ENCODE assay signal across 19 cellular contexts in genomic region chr3:53264718-53265117, GRCh38. TPM values are rescaled to one million over a fixed set of nuclear protein-coding genes. Genes with fewer than 3 reads are reported as not detected.
DNase-seq lines count a peak whose midpoint lies in the region; TF ChIP-seq lines count a peak whose summit lies in the region.
"Had no signal": no experiment of that assay in that cellular context is flagged by ENCODE, and none has a peak within 500 bp of the region (broad histone marks: within the 10 kb centered on the region; RNA-seq: fewer than 3 reads in every experiment).

No MANE protein-coding gene starts in this region.

- H3K9ac ChIP-seq in mammary epithelial cell (ENCODE audit: insufficient read depth, low read length) = no peak overlapping the region
- H3K9ac ChIP-seq: BLaER1 treated with 17β-estradiol and CSF1 and Interleukin-3, amounts not matched to agents 10 nM and 100 nM had no signal

- no peaks in the 10 kb centered on the region for H3K9me3 ChIP-seq in mammary epithelial cell (replicated peaks; ENCODE audit: insufficient read depth, low read length)
- H3K9me3 ChIP-seq in breast epithelium = no peaks in the 10 kb centered on the region
- H3K9me3 ChIP-seq in esophagus squamous epithelium = no peaks in the 10 kb centered on the region
- H3K9me3 ChIP-seq: BLaER1 treated with 17β-estradiol and CSF1 and Interleukin-3, amounts not matched to agents 10 nM and 100 nM; thoracic aorta had no signal

- in situ Hi-C loops in mammary epithelial cell (cut with MboI; ENCODE audit: low sequenced_read_pairs in 2 of 2) = no loop called here

- H4K20me1 ChIP-seq in mammary epithelial cell (ENCODE audit: insufficient read depth, low read length) = no peaks in the 10 kb centered on the region
- H4K20me1 ChIP-seq: BLaER1 treated with 17β-estradiol and CSF1 and Interleukin-3, amounts not matched to agents 10 nM and 100 nM had no signal

- 89% methylated on average over 3 of the region's 3 CpGs for WGBS in mammary epithelial cell (ENCODE audit: low coverage, missing lambda C conversion rate)
- 39 to 70% methylated on average over 1 to 2 of the region's 3 CpGs for WGBS in esophagus squamous epithelium, 2 donors

- H3K4me3 ChIP-seq in mammary epithelial cell (replicated peaks in 1 of 3; ENCODE audit: insufficient read depth in 1 of 3, low read depth in 2 of 3, low read length in 3 of 3) (no peak overlapping the region), breast epithelium (no peak overlapping the region), esophagus squamous epithelium (no peak overlapping the region)
- H3K4me3 ChIP-seq: BLaER1 treated with 17β-estradiol and CSF1 and Interleukin-3, amounts not matched to agents 10 nM and 100 nM; hepatocyte; thoracic aorta had no signal

- peak overlapping the region; percentile 67 for H3K27ac Mint-ChIP-seq in neural crest cell (ENCODE audit: unreplicated experiment)
- H3K27ac Mint-ChIP-seq: IgD-negative memory B cell had no signal

- H3K9me3 Mint-ChIP-seq in neural crest cell = no peaks in the 10 kb centered on the region
- H3K9me3 Mint-ChIP-seq: IgD-negative memory B cell had no signal

- no peak for TF ChIP-seq POLR2A in breast epithelium (IDR thresholded peaks at IDR 0.05)
- no peak for TF ChIP-seq POLR2A in esophagus squamous epithelium (IDR thresholded peaks at IDR 0.05)

- H3K4me2 ChIP-seq in mammary epithelial cell (ENCODE audit: insufficient read depth, low read depth, low read length) = no peak overlapping the region
- H3K4me2 ChIP-seq: BLaER1 treated with 17β-estradiol and CSF1 and Interleukin-3, amounts not matched to agents 10 nM and 100 nM; hepatocyte had no signal

- H3K4me3 Mint-ChIP-seq in neural crest cell = no peak overlapping the region
- H3K4me3 Mint-ChIP-seq: IgD-negative memory B cell had no signal

- H3K36me3 ChIP-seq in mammary epithelial cell (ENCODE audit: insufficient read depth, low read length) (no peaks in the 10 kb centered on the region), breast epithelium (no peaks in the 10 kb centered on the region), esophagus squamous epithelium (no peaks in the 10 kb centered on the region)
- H3K36me3 ChIP-seq: BLaER1 treated with 17β-estradiol and CSF1 and Interleukin-3, amounts not matched to agents 10 nM and 100 nM; thoracic aorta had no signal

- BruUV-seq in mammary epithelial cell (replicated peaks; lab: Mats Ljungman, UMichigan) = no TSS peak

- H2AFZ ChIP-seq in mammary epithelial cell (ENCODE audit: low read depth, low read length) = peak overlapping the region; percentile 20
- H2AFZ ChIP-seq: hepatocyte had no signal

- no peaks in the 10 kb centered on the region for H3K79me2 ChIP-seq in mammary epithelial cell (ENCODE audit: insufficient read depth, low read length)
- H3K79me2 ChIP-seq: hepatocyte had no signal

- no peaks in the 10 kb centered on the region for H3K27me3 Mint-ChIP-seq in neural crest cell (ENCODE audit: low read depth)
- H3K27me3 Mint-ChIP-seq: IgD-negative memory B cell had no signal

- TF ChIP-seq CTCF in mammary epithelial cell (conservative IDR thresholded peaks at IDR 0.05 in 1 of 2, IDR thresholded peaks at IDR 0.05 in 1 of 2; ENCODE audit: extremely low read depth in 1 of 2, insufficient read depth in 1 of 2, low read depth in 1 of 2, low read length in 2 of 2) (no peak), breast epithelium (IDR thresholded peaks at IDR 0.05) (no peak), esophagus squamous epithelium (IDR thresholded peaks at IDR 0.05) (no peak), neural crest cell (conservative IDR thresholded peaks at IDR 0.05) (no peak)

- dilution Hi-C loops in mammary epithelial cell (cut with HindIII; ENCODE audit: low sequenced_read_pairs) = no loop called here

- H3K36me3 Mint-ChIP-seq in neural crest cell (ENCODE audit: low read depth) = no peaks in the 10 kb centered on the region
- H3K36me3 Mint-ChIP-seq: IgD-negative memory B cell had no signal

- H3K27me3 ChIP-seq in mammary epithelial cell (ENCODE audit: insufficient read depth, low read length) = no peaks in the 10 kb centered on the region
- no peaks in the 10 kb centered on the region for H3K27me3 ChIP-seq in breast epithelium
- no peaks in the 10 kb centered on the region for H3K27me3 ChIP-seq in esophagus squamous epithelium
- H3K27me3 ChIP-seq: BLaER1 treated with 17β-estradiol and CSF1 and Interleukin-3, amounts not matched to agents 10 nM and 100 nM; hepatocyte had no signal

- no peak overlapping the region for H3K27ac ChIP-seq in mammary epithelial cell (ENCODE audit: insufficient read depth, low read depth, low read length)
- no peak overlapping the region for H3K27ac ChIP-seq in breast epithelium
- peak overlapping the region; percentile 62 to 82 (median 66) for H3K27ac ChIP-seq in esophagus squamous epithelium
- H3K27ac ChIP-seq: BLaER1 treated with 17β-estradiol and CSF1 and Interleukin-3, amounts not matched to agents 10 nM and 100 nM; hepatocyte; thoracic aorta had no signal

- H3K4me1 ChIP-seq in mammary epithelial cell (ENCODE audit: insufficient read depth, low read length) (peaks cover 47% of the 10 kb centered on the region), breast epithelium (peaks cover 0 to 5% of the 10 kb centered on the region in 2 donors), esophagus squamous epithelium (peaks cover 18 to 86% (median 32%) of the 10 kb centered on the region in 3 donors)

- peaks cover 9% of the 10 kb centered on the region for H3K4me1 Mint-ChIP-seq in neural crest cell
- H3K4me1 Mint-ChIP-seq: IgD-negative memory B cell had no signal

- CTCF ChIA-PET in mammary epithelial cell (lab: Charles Lee; ENCODE audit: low non-redundant PET) = no interaction called here

- intact Hi-C loops in mammary epithelial cell (cut with micrococcal nuclease) (no loop called here), breast epithelium (cut with DNase I; ENCODE audit: low total_unique reads) (no loop called here), esophagus squamous epithelium (cut with DNase I) (no loop called here)

- no peak for DNase-seq in mammary epithelial cell
- DNase-seq in breast epithelium (ENCODE audit: low spot score in 2 of 2) = no peak
- DNase-seq in esophagus squamous epithelium (lab: John Stamatoyannopoulos, UW) = no peak
- DNase-seq in neural crest cell (ENCODE audit: low read depth, low spot score) = no peak
- DNase-seq in stimulated activated CD4-positive, alpha-beta T cell treated with anti-CD3 and anti-CD28 coated beads, Interleukin-12 subunit alpha, Interleukin-12 subunit beta, amount 100 ng/mL, for 4 hours = no peak
- no peak for DNase-seq in DMS53 (lab: John Stamatoyannopoulos, UW)
- no peak for DNase-seq in Kasumi-1 (lab: John Stamatoyannopoulos, UW)
- no peak for DNase-seq in iPS-NIHi11 (ENCODE audit: low spot score)
- DNase-seq: activated CD4-positive, alpha-beta T cell treated with anti-CD3 and anti-CD28 coated beads, Interleukin-2, amount 50 U/mL, for 48 hours; activated naive CD4-positive, alpha-beta T cell treated with anti-CD3 and anti-CD28 coated beads, Interleukin-2, amount 50 U/mL, for 16 hours; activated T-cell treated with anti-CD3 and anti-CD28 coated beads, Interleukin-2, amount 50 U/mL, for 1 hour; MV-4-11; NCI-H2081 treated with DMSO at 0.1 percent for 48 hours; NCI-H524; small intestine had no signal

RNA-seq across cellular contexts. Expression of gene TKT, which starts 8.9 kb away (rescaled TPM):
- total RNA-seq in mammary epithelial cell (100 to 1,000 TPM; 545 to 600 TPM), breast epithelium (100 to 1,000 TPM; 130 to 273 (median 131) TPM), esophagus squamous epithelium (100 to 1,000 TPM; 497 to 698 (median 627) TPM), neural crest cell (556 and 564 TPM in 2 replicates)
- 437 TPM for polyA plus RNA-seq in mammary epithelial cell
- 384 TPM for polyA minus RNA-seq in mammary epithelial cell

Comparison
In these comparisons a context has a peak if more than half of its experiments do, and no peak if none do; other contexts are left out.
1. H3K27ac ChIP-seq: peak in esophagus squamous epithelium (4 of 4); none in mammary epithelial cell (single experiment) and breast epithelium (0 of 2).